18 cellular contexts compared by ENCODE assay signal in the genomic region with DNA sequence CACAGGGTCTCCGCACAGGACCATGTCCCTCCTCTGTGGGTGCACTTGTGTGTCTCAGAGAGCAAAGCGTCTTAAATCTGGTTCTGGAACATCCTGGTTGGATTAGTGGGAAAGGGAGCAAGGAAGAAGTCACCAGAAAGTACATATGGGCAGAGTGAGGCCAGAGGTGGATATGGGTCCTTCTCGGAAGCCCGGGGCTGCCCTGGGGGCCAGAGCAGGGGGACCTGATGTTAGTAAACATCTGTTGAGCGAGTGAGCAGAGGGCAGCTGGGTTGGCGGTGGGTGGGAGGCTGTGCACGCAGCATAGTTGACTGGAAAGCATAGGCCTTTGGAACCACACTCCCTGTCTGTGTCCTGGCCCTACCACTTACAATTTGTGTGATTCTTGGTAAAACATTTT. TPM values are rescaled to one million over a fixed set of nuclear protein-coding genes. Genes with fewer than 3 reads are reported as not detected.
DNase-seq lines count a peak whose midpoint lies in the region; ATAC-seq, FAIRE-seq and TF ChIP-seq lines count a peak whose summit lies in the region.
"Had no signal": no experiment of that assay in that cellular context is flagged by ENCODE, and none has a peak within 500 bp of the region (broad histone marks: within the 10 kb centered on the region; RNA-seq: fewer than 3 reads in every experiment).

No MANE protein-coding gene starts in this region.

- H3K27me3 ChIP-seq in WERI-Rb-1 (ENCODE audit: insufficient read depth, low read depth, severe bottlenecking), result no peaks in the 10 kb centered on the region
- H3K27me3 ChIP-seq: right atrium auricular region, vagina had no signal

- DNase-seq in activated naive CD4-positive, alpha-beta T cell treated with anti-CD3 and anti-CD28 coated beads, Interleukin-2, amount 50 U/mL, for 16 hours, result no peak
- DNase-seq in WERI-Rb-1 (peak; percentile 10), endothelial cell (ENCODE audit: low spot score) (no peak), urothelium cell line (ENCODE audit: low spot score) (no peak), NCI-H1105 (lab: John Stamatoyannopoulos, UW) (no peak), SHP77 treated with DMSO at 0.1 percent for 48 hours (lab: John Stamatoyannopoulos, UW) (no peak)
- DNase-seq: foreskin melanocyte; NCI-H226; NK-92 treated with Interleukin-12 subunit alpha and Interleukin-12 subunit beta, amount 100 ng/mL, for 24 hours had no signal

- H3K27me3 Mint-ChIP-seq in activated naive CD4-positive, alpha-beta T cell treated with anti-CD3 and anti-CD28 coated beads, Interleukin-2, amount 50 U/mL, for 24 hours, result no peaks in the 10 kb centered on the region
- H3K27me3 Mint-ChIP-seq in endothelial cell (ENCODE audit: unreplicated experiment), result peaks cover 4% of the 10 kb centered on the region

- H3K36me3 ChIP-seq in WERI-Rb-1, result peaks cover 90% of the 10 kb centered on the region

- H3K36me3 Mint-ChIP-seq in activated naive CD4-positive, alpha-beta T cell treated with anti-CD3 and anti-CD28 coated beads, Interleukin-2, amount 50 U/mL, for 24 hours, result peaks cover 2% of the 10 kb centered on the region
- H3K36me3 Mint-ChIP-seq in endothelial cell (ENCODE audit: low read depth, unreplicated experiment), result peaks cover 30% of the 10 kb centered on the region

- TF ChIP-seq CTCF in WERI-Rb-1 (IDR thresholded peaks at IDR 0.05; ENCODE audit: low read depth, low read length) (no peak), endothelial cell (IDR thresholded peaks at IDR 0.05; ENCODE audit: unreplicated experiment) (no peak)

- no peak overlapping the region for H3K4me3 ChIP-seq in WERI-Rb-1 (ENCODE audit: low read depth, low read length)
- H3K4me3 ChIP-seq: mucosa of descending colon, right atrium auricular region, vagina had no signal

- peak overlapping the region; percentile 48 for H3K27ac ChIP-seq in WERI-Rb-1
- H3K27ac ChIP-seq: vagina had no signal

- FAIRE-seq in urothelium cell line (lab: Jason Lieb, UNC), result peak; percentile 23
- FAIRE-seq: D721Med, G401.6, GM12891 had no signal

- H3K4me1 Mint-ChIP-seq in activated naive CD4-positive, alpha-beta T cell treated with anti-CD3 and anti-CD28 coated beads, Interleukin-2, amount 50 U/mL, for 24 hours, result peaks cover 14% of the 10 kb centered on the region
- H3K4me1 Mint-ChIP-seq in endothelial cell (ENCODE audit: unreplicated experiment), result no peaks in the 10 kb centered on the region
- H3K4me1 Mint-ChIP-seq: WTC11 had no signal

- H3K4me3 Mint-ChIP-seq in activated naive CD4-positive, alpha-beta T cell treated with anti-CD3 and anti-CD28 coated beads, Interleukin-2, amount 50 U/mL, for 24 hours, result no peak overlapping the region
- H3K4me3 Mint-ChIP-seq in endothelial cell (ENCODE audit: unreplicated experiment), result peak overlapping the region; percentile 84
- H3K4me3 Mint-ChIP-seq: WTC11 had no signal

- H3K27ac Mint-ChIP-seq in activated naive CD4-positive, alpha-beta T cell treated with anti-CD3 and anti-CD28 coated beads, Interleukin-2, amount 50 U/mL, for 24 hours, result peak overlapping the region; percentile 76
- no peak overlapping the region for H3K27ac Mint-ChIP-seq in endothelial cell (ENCODE audit: unreplicated experiment)

- no peak for ATAC-seq in GM21825 (IDR thresholded peaks at IDR 0.05; ENCODE audit: unreplicated experiment)
- ATAC-seq: WTC11 had no signal

- H3K9me3 ChIP-seq in WERI-Rb-1 (ENCODE audit: severe bottlenecking), result no peaks in the 10 kb centered on the region
- H3K9me3 ChIP-seq: mucosa of descending colon, right atrium auricular region, vagina had no signal

- no peaks in the 10 kb centered on the region for H3K9me3 Mint-ChIP-seq in activated naive CD4-positive, alpha-beta T cell treated with anti-CD3 and anti-CD28 coated beads, Interleukin-2, amount 50 U/mL, for 24 hours
- H3K9me3 Mint-ChIP-seq in endothelial cell (ENCODE audit: unreplicated experiment), result no peaks in the 10 kb centered on the region
- H3K9me3 Mint-ChIP-seq: WTC11 had no signal

RNA-seq across cellular contexts. Expression of a gene that starts 22.7 kb away (rescaled TPM):
- 11.5 TPM for total RNA-seq in endothelial cell (ENCODE audit: unreplicated experiment)

RNA-seq across cellular contexts. Expression of a gene that starts 33.6 kb away (rescaled TPM):
- total RNA-seq in endothelial cell (ENCODE audit: unreplicated experiment), result 69.6 TPM

RNA-seq across cellular contexts. Expression of a gene that starts 36.9 kb away (rescaled TPM):
- total RNA-seq in endothelial cell (ENCODE audit: unreplicated experiment), result 28.8 TPM

RNA-seq across cellular contexts. Expression of a gene that starts 56.6 kb away (rescaled TPM):
- total RNA-seq in endothelial cell (ENCODE audit: unreplicated experiment), result 18.0 TPM

RNA-seq across cellular contexts. Expression of a gene that starts 56.8 kb away (rescaled TPM):
- total RNA-seq in endothelial cell (ENCODE audit: unreplicated experiment), result 4.4 TPM
